Comparison of ENCODE assay signal across 1 cellular context in the genomic region with DNA sequence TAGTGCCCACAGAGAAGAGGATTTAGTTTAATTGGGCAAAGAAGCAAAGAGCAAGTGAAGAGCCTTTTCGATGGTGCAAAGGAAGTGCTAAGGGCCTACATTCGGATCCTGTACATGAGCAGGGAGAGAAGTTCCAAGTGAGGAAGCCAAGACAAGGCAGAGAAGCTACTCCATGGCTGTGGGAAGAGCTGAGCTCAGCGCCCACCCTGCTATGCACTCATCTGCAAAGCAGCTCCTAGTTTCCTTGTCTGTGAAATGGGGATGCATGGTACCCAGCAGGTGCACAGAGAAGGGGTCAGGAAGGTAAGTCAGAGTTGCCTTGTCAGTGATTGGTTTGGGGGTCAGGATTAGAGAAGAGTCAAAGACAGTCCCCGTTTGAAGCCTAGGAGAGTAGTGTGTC.
TF ChIP-seq lines count a peak whose summit lies in the region.

No MANE protein-coding gene starts in this region.

TF ChIP-seq in GM12878, 131 proteins besides CTCF, POLR2A, EP300 and RAD21 (continued from another document):
- TF ChIP-seq, protein P1, sequence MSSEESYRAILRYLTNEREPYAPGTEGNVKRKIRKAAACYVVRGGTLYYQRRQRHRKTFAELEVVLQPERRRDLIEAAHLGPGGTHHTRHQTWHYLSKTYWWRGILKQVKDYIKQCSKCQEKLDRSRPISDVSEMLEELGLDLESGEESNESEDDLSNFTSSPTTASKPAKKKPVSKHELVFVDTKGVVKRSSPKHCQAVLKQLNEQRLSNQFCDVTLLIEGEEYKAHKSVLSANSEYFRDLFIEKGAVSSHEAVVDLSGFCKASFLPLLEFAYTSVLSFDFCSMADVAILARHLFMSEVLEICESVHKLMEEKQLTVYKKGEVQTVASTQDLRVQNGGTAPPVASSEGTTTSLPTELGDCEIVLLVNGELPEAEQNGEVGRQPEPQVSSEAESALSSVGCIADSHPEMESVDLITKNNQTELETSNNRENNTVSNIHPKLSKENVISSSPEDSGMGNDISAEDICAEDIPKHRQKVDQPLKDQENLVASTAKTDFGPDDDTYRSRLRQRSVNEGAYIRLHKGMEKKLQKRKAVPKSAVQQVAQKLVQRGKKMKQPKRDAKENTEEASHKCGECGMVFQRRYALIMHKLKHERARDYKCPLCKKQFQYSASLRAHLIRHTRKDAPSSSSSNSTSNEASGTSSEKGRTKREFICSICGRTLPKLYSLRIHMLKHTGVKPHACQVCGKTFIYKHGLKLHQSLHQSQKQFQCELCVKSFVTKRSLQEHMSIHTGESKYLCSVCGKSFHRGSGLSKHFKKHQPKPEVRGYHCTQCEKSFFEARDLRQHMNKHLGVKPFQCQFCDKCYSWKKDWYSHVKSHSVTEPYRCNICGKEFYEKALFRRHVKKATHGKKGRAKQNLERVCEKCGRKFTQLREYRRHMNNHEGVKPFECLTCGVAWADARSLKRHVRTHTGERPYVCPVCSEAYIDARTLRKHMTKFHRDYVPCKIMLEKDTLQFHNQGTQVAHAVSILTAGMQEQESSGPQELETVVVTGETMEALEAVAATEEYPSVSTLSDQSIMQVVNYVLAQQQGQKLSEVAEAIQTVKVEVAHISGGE (CRISPR knock-in tag; IDR thresholded peaks at IDR 0.05) = no peak
- TF ChIP-seq RBBP5 (conservative IDR thresholded peaks at IDR 0.05) (no peak), CBX5 (IDR thresholded peaks at IDR 0.05; ENCODE audit: low read depth) (no peak), RELA (IDR thresholded peaks at IDR 0.05; ENCODE audit: borderline replicate concordance, partially characterized antibody) (no peak)
